ENCODE assay signal across 1 cellular context in genomic region chrX:130170752-130171445, GRCh38.
A peak's percentile ranks its signal among the peaks of the same experiment; 100 is the strongest.
TF ChIP-seq lines count a peak whose summit lies in the region.

No MANE protein-coding gene starts in this region.

TF ChIP-seq in H1, 55 proteins besides CTCF, POLR2A, EP300 and RAD21 (continued from another document):
- peak; percentile 29 for TF ChIP-seq ASH2L (IDR thresholded peaks at IDR 0.05; ENCODE audit: low read length)
- no peak for TF ChIP-seq TAF1 (IDR thresholded peaks at IDR 0.05; ENCODE audit: low read depth, low read length)
- 0 out of 2 replicates have a peak, but pooled peaks have one; percentile 24 for TF ChIP-seq JUND (IDR thresholded peaks at IDR 0.05; ENCODE audit: low read length)
